18 cellular contexts compared by ENCODE assay signal in the genomic region with DNA sequence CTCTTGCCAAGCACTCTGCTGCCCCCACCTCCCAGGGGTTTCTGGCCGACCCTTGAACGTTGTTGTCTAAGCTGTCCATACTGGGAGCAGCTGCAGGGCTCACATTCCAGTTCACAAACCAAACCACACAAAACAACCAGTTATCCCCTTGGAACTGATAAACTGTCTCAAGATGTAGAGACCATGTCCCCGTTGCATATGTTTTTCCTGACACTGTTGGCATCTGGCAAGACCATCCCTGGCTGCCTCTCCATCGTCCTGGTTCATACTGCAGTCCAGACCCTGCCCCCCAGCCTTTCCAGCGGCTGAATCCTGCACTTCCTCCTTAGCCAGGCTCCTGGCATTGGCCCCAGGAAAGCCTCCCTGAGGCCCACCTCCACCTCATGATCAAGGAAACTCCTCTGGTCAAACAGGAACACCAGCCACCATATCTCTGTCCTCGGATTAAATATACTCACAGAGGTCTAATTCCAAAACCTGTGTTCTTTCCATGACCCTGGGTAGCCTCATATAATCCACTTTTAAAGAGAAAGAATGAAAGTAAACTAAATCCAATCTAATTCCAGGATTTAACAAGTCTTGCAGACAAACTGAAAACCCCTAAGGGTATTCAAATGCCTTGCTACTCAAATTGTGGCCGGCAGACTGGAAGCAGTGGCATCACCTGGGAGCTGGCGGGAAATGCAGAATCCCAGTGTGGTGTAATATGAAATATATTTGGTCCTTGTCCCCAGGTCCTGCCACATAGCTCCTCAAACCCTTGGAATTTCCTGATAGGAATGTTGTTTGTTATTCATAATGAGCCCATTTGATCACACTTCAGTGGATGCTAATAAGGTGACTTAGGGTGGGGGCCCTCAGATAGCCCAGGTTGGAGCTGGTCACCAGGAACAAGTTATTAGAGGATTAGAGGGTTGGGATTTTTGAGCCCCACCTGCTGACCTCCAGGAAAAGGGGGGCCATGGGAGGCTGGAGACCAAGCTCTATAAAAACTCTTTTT. TPM values are rescaled to one million over a fixed set of nuclear protein-coding genes. Genes with fewer than 3 reads are reported as not detected.
A peak's percentile ranks its signal among the peaks of the same experiment; 100 is the strongest.
DNase-seq lines count a peak whose midpoint lies in the region; ATAC-seq, FAIRE-seq and TF ChIP-seq lines count a peak whose summit lies in the region.
"Had no signal": no experiment of that assay in that cellular context is flagged by ENCODE, and none has a peak within 500 bp of the region (broad histone marks: within the 10 kb centered on the region; RNA-seq: fewer than 3 reads in every experiment).

No MANE protein-coding gene starts in this region.

- H3K79me2 ChIP-seq in smooth muscle cell (ENCODE audit: low read depth) (peaks cover 95% of the 10 kb centered on the region), Karpas-422 (ENCODE audit: low read length) (no peaks in the 10 kb centered on the region)

- no peak for FAIRE-seq in pancreas (lab: Jason Lieb, UNC)
- FAIRE-seq: G401.6, H54, K562 had no signal

- H3K36me3 ChIP-seq in H7 (replicated peaks; ENCODE audit: control insufficient read depth, insufficient read depth, low read length), result no peaks in the 10 kb centered on the region
- H3K36me3 ChIP-seq in WERI-Rb-1, result no peaks in the 10 kb centered on the region
- H3K36me3 ChIP-seq in smooth muscle cell (ENCODE audit: low read depth), result no peaks in the 10 kb centered on the region
- no peaks in the 10 kb centered on the region for H3K36me3 ChIP-seq in pancreas
- no peaks in the 10 kb centered on the region for H3K36me3 ChIP-seq in Karpas-422 (ENCODE audit: insufficient read depth, low read length)

- DNase-seq in H7, result peak; percentile 48
- peak; percentile 31 for DNase-seq in WERI-Rb-1
- DNase-seq in islet precursor cell, result peak; percentile 86
- DNase-seq in smooth muscle cell (lab: John Stamatoyannopoulos, UW; ENCODE audit: unreplicated experiment), result no peak
- no peak for DNase-seq in pancreas
- DNase-seq in Karpas-422, result no peak
- DNase-seq: Calu3; CD4-positive, alpha-beta T cell; DMS79; NCI-H146; NCI-H2081; NCI-H748 treated with DMSO at 0.1 percent for 48 hours; PC-3 had no signal

- no peak overlapping the region for H3K9ac ChIP-seq in smooth muscle cell (ENCODE audit: low read depth)
- no peak overlapping the region for H3K9ac ChIP-seq in Karpas-422 (ENCODE audit: low read length)

- no peak overlapping the region for H2AFZ ChIP-seq in smooth muscle cell (ENCODE audit: low read depth)
- H2AFZ ChIP-seq in Karpas-422 (ENCODE audit: low read length), result no peak overlapping the region

- no peaks in the 10 kb centered on the region for H3K9me3 ChIP-seq in WERI-Rb-1 (ENCODE audit: severe bottlenecking)
- no peaks in the 10 kb centered on the region for H3K9me3 ChIP-seq in smooth muscle cell (replicated peaks; ENCODE audit: low read depth)
- no peaks in the 10 kb centered on the region for H3K9me3 ChIP-seq in pancreas
- no peaks in the 10 kb centered on the region for H3K9me3 ChIP-seq in Karpas-422 (ENCODE audit: low read length)

- H4K20me1 ChIP-seq in smooth muscle cell (ENCODE audit: low read depth), result peaks cover 88% of the 10 kb centered on the region
- no peaks in the 10 kb centered on the region for H4K20me1 ChIP-seq in Karpas-422 (ENCODE audit: insufficient read depth, low read depth, low read length)

- H3K27me3 ChIP-seq in H7 (ENCODE audit: control insufficient read depth, insufficient read depth, low read length), result no peaks in the 10 kb centered on the region
- peaks cover 10% of the 10 kb centered on the region for H3K27me3 ChIP-seq in WERI-Rb-1 (ENCODE audit: insufficient read depth, low read depth, severe bottlenecking)
- H3K27me3 ChIP-seq in smooth muscle cell (ENCODE audit: low read depth), result no peaks in the 10 kb centered on the region
- H3K27me3 ChIP-seq in pancreas, result no peaks in the 10 kb centered on the region
- no peaks in the 10 kb centered on the region for H3K27me3 ChIP-seq in Karpas-422 (ENCODE audit: low read length)

- H3K4me2 ChIP-seq in smooth muscle cell (peak overlapping the region; percentile 34), Karpas-422 (ENCODE audit: low read depth, low read length, poor library complexity, severe bottlenecking) (no peak overlapping the region)

- H3K4me3 ChIP-seq in H7 (ENCODE audit: insufficient read depth, low read depth, low read length), result no peak overlapping the region
- no peak overlapping the region for H3K4me3 ChIP-seq in WERI-Rb-1 (ENCODE audit: low read depth, low read length)
- no peak overlapping the region for H3K4me3 ChIP-seq in smooth muscle cell
- H3K4me3 ChIP-seq in pancreas, result no peak overlapping the region
- no peak overlapping the region for H3K4me3 ChIP-seq in Karpas-422 (ENCODE audit: low read length)
- H3K4me3 ChIP-seq: K562 had no signal

- H3K4me1 ChIP-seq in smooth muscle cell (ENCODE audit: low read depth), result peaks cover 27% of the 10 kb centered on the region
- no peaks in the 10 kb centered on the region for H3K4me1 ChIP-seq in pancreas
- H3K4me1 ChIP-seq in Karpas-422 (ENCODE audit: low read length), result peaks cover 26% of the 10 kb centered on the region

- TF ChIP-seq CTCF in WERI-Rb-1 (IDR thresholded peaks at IDR 0.05; ENCODE audit: low read depth, low read length) (no peak), smooth muscle cell (IDR thresholded peaks at IDR 0.05; ENCODE audit: borderline replicate concordance, insufficient read depth, poor library complexity, severe bottlenecking) (no peak), pancreas (IDR thresholded peaks at IDR 0.05) (no peak)

- H3F3A ChIP-seq in smooth muscle cell (ENCODE audit: low read depth), result peaks cover 22% of the 10 kb centered on the region

- H3K27ac ChIP-seq in WERI-Rb-1 (no peak overlapping the region), smooth muscle cell (ENCODE audit: low read depth) (peak overlapping the region; percentile 42), pancreas (no peak overlapping the region), Karpas-422 (ENCODE audit: low read length) (no peak overlapping the region)
- H3K27ac ChIP-seq: RWPE1 had no signal

- H3K9me2 ChIP-seq in Karpas-422 (replicated peaks; ENCODE audit: insufficient read depth, low read length), result no peaks in the 10 kb centered on the region

- intact Hi-C loops in pancreas (cut with DNase I), result no loop called here

- ATAC-seq in pancreas, result no peak
- ATAC-seq in GM21515 (IDR thresholded peaks at IDR 0.05; ENCODE audit: unreplicated experiment), result no peak
- ATAC-seq: K562, PC-3 had no signal

- 25% methylated on average over 8 of the region's 8 CpGs for WGBS in smooth muscle cell (ENCODE audit: low lambda C conversion rate)
- WGBS in pancreas, 2 donors, result 31 to 43% methylated on average over 8 of the region's 8 CpGs

RNA-seq across cellular contexts. Expression of a gene that starts 14.2 kb away (rescaled TPM):
- 4.2 and 6.8 TPM in 2 replicates for total RNA-seq in H7 (2014; rRNA removed; shearing (Covaris generic))
- total RNA-seq in smooth muscle cell (103 and 127 TPM in 2 replicates), pancreas (10 to 100 TPM in 3 of 6 donors, 1 to 10 TPM in 3; 2.0 to 22.9 (median 7.1) TPM)
- polyA plus RNA-seq in smooth muscle cell (73.9 and 86.8 TPM in 2 replicates), pancreas (1 to 10 TPM; 1.9 to 4.0 TPM)
- total RNA-seq in Karpas-422 (2014; rRNA removed; shearing (Covaris generic); ENCODE audit: low replicate concordance), result 79.9 and 80.1 TPM in 2 replicates
- total RNA-seq: PC-3 had no signal
- polyA plus RNA-seq: K562 had no signal

Comparison
In these comparisons a context has a peak if more than half of its experiments do, and no peak if none do; other contexts are left out.
1. DNase-seq: peak in H7 (single experiment), WERI-Rb-1 (single experiment) and islet precursor cell (single experiment); none in smooth muscle cell (single experiment), pancreas (0 of 6) and Karpas-422 (single experiment).